In genomic region chr7:1738956-1739355, GRCh38 we compare ENCODE assay signal across 18 cellular contexts.
"Had no signal": no experiment of that assay in that cellular context is flagged by ENCODE, and none has a peak within 500 bp of the region (broad histone marks: within the 10 kb centered on the region; RNA-seq: fewer than 3 reads in every experiment).

No MANE protein-coding gene starts in this region.

- H3K4me3 ChIP-seq: left lung, upper lobe of left lung had no signal

- H3K27me3 ChIP-seq: upper lobe of left lung had no signal

- H3K9me3 Mint-ChIP-seq: activated CD4-positive, alpha-beta memory T cell treated with anti-CD3 and anti-CD28 coated beads, Interleukin-2, amount 10 ng/mL, durations not matched to agents 7 days and 5 days; activated CD4-positive, alpha-beta T cell treated with anti-CD3 and anti-CD28 coated beads, Interleukin-2, amount 10 ng/mL, durations not matched to agents 24 days and 14 days; activated T-helper 1 cell treated with anti-CD3 and anti-CD28 coated beads, Interleukin-12 subunit alpha, Interleukin-12 subunit beta, Interleukin-2, Interleukin-4 antibody, amounts not matched to agents 30 ng/mL and 10 ng/mL and 1 ng/mL, durations not matched to agents 14 hours and 24 hours and 36 hours; nephron had no signal

- ATAC-seq: activated CD4-positive, CD25-positive, alpha-beta regulatory T cell treated with anti-CD3 and anti-CD28 coated beads, Interleukin-2, amount 50 U/mL, for 24 hours; left lung had no signal

- H3K36me3 ChIP-seq: left lung, upper lobe of left lung had no signal

- H3K9me3 ChIP-seq: left lung, upper lobe of left lung had no signal

- H3K4me3 Mint-ChIP-seq: activated CD4-positive, alpha-beta memory T cell treated with anti-CD3 and anti-CD28 coated beads, Interleukin-2, amount 10 ng/mL, durations not matched to agents 7 days and 5 days; activated CD4-positive, alpha-beta T cell treated with anti-CD3 and anti-CD28 coated beads, Interleukin-2, amount 10 ng/mL, durations not matched to agents 24 days and 14 days; activated T-helper 1 cell treated with anti-CD3 and anti-CD28 coated beads, Interleukin-12 subunit alpha, Interleukin-12 subunit beta, Interleukin-2, Interleukin-4 antibody, amounts not matched to agents 30 ng/mL and 10 ng/mL and 1 ng/mL, durations not matched to agents 14 hours and 24 hours and 36 hours; nephron had no signal

- H3K27ac Mint-ChIP-seq: activated CD4-positive, alpha-beta memory T cell treated with anti-CD3 and anti-CD28 coated beads, Interleukin-2, amount 10 ng/mL, durations not matched to agents 7 days and 5 days; activated CD4-positive, alpha-beta T cell treated with anti-CD3 and anti-CD28 coated beads, Interleukin-2, amount 10 ng/mL, durations not matched to agents 24 days and 14 days; activated T-helper 1 cell treated with anti-CD3 and anti-CD28 coated beads, Interleukin-12 subunit alpha, Interleukin-12 subunit beta, Interleukin-2, Interleukin-4 antibody, amounts not matched to agents 30 ng/mL and 10 ng/mL and 1 ng/mL, durations not matched to agents 14 hours and 24 hours and 36 hours; nephron had no signal

- H3K27ac ChIP-seq: left lung, upper lobe of left lung, VCaP had no signal

- DNase-seq: activated CD4-positive, alpha-beta memory T cell treated with anti-CD3 and anti-CD28 coated beads, Interleukin-2, amount 10 ng/mL, durations not matched to agents 7 days and 5 days; activated CD4-positive, alpha-beta T cell treated with anti-CD3 and anti-CD28 coated beads, Interleukin-2, amount 10 ng/mL, durations not matched to agents 24 days and 14 days; activated gamma-delta T cell treated with Interleukin-2 at 50 U/mL for 16 hours; amygdala; cortex of kidney; erythroblast; foreskin fibroblast; kidney glomerular epithelial cell; left lung; midbrain; nucleus accumbens; stimulated activated CD4-positive, alpha-beta T cell treated with anti-CD3 and anti-CD28 coated beads, Interleukin-4, amount 100 ng/mL, for 1 hour; stimulated activated naive CD4-positive, alpha-beta T cell treated with Interleukin-2 at 50 U/mL for 16 hours had no signal
